1 cellular context compared by ENCODE assay signal in the genomic region with DNA sequence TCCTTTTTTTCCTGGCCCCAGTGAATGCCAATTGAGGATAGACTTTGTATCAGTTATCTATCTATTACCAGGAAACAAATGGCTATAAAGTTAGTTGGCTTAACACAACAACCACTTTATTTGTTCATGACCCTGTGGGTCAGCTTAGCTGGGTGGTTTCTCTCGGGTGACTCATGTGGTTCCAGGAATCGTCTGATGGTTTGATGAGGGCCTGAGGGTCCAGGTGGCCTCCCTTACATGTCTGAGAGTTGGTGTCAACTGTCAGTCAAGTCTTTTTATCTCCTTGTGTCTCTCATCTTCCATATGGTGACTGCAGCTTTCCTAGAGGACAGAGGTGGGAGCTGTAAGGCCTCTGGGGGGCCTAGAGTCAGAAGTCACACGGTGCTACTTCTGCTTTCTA.
TF ChIP-seq lines count a peak whose summit lies in the region.

No MANE protein-coding gene starts in this region.

TF ChIP-seq in GM23338, 12 proteins besides CTCF, POLR2A, EP300 and RAD21 (continued from another document):
- TF ChIP-seq, protein P1, sequence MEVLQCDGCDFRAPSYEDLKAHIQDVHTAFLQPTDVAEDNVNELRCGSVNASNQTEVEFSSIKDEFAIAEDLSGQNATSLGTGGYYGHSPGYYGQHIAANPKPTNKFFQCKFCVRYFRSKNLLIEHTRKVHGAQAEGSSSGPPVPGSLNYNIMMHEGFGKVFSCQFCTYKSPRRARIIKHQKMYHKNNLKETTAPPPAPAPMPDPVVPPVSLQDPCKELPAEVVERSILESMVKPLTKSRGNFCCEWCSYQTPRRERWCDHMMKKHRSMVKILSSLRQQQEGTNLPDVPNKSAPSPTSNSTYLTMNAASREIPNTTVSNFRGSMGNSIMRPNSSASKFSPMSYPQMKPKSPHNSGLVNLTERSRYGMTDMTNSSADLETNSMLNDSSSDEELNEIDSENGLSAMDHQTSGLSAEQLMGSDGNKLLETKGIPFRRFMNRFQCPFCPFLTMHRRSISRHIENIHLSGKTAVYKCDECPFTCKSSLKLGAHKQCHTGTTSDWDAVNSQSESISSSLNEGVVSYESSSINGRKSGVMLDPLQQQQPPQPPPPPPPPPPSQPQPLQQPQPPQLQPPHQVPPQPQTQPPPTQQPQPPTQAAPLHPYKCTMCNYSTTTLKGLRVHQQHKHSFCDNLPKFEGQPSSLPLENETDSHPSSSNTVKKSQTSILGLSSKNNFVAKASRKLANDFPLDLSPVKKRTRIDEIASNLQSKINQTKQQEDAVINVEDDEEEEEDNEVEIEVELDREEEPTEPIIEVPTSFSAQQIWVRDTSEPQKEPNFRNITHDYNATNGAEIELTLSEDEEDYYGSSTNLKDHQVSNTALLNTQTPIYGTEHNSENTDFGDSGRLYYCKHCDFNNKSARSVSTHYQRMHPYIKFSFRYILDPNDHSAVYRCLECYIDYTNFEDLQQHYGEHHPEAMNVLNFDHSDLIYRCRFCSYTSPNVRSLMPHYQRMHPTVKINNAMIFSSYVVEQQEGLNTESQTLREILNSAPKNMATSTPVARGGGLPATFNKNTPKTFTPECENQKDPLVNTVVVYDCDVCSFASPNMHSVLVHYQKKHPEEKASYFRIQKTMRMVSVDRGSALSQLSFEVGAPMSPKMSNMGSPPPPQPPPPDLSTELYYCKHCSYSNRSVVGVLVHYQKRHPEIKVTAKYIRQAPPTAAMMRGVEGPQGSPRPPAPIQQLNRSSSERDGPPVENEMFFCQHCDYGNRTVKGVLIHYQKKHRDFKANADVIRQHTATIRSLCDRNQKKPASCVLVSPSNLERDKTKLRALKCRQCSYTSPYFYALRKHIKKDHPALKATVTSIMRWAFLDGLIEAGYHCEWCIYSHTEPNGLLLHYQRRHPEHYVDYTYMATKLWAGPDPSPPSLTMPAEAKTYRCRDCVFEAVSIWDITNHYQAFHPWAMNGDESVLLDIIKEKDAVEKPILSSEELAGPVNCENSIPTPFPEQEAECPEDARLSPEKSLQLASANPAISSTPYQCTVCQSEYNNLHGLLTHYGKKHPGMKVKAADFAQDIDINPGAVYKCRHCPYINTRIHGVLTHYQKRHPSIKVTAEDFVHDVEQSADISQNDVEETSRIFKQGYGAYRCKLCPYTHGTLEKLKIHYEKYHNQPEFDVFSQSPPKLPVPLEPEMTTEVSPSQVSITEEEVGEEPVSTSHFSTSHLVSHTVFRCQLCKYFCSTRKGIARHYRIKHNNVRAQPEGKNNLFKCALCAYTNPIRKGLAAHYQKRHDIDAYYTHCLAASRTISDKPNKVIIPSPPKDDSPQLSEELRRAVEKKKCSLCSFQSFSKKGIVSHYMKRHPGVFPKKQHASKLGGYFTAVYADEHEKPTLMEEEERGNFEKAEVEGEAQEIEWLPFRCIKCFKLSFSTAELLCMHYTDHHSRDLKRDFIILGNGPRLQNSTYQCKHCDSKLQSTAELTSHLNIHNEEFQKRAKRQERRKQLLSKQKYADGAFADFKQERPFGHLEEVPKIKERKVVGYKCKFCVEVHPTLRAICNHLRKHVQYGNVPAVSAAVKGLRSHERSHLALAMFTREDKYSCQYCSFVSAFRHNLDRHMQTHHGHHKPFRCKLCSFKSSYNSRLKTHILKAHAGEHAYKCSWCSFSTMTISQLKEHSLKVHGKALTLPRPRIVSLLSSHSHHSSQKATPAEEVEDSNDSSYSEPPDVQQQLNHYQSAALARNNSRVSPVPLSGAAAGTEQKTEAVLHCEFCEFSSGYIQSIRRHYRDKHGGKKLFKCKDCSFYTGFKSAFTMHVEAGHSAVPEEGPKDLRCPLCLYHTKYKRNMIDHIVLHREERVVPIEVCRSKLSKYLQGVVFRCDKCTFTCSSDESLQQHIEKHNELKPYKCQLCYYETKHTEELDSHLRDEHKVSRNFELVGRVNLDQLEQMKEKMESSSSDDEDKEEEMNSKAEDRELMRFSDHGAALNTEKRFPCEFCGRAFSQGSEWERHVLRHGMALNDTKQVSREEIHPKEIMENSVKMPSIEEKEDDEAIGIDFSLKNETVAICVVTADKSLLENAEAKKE (CRISPR knock-in tag; IDR thresholded peaks at IDR 0.05): no peak
- TF ChIP-seq ETS1 (IDR thresholded peaks at IDR 0.05): no peak
- no peak for TF ChIP-seq JUNB (IDR thresholded peaks at IDR 0.05; ENCODE audit: unreplicated experiment)
- no peak for TF ChIP-seq ZNF114 (CRISPR knock-in tag; IDR thresholded peaks at IDR 0.05)
TF ChIP-seq in GM23338: peak in this region for 0.
